Comparison of ENCODE assay signal across 1 cellular context in the genomic region with DNA sequence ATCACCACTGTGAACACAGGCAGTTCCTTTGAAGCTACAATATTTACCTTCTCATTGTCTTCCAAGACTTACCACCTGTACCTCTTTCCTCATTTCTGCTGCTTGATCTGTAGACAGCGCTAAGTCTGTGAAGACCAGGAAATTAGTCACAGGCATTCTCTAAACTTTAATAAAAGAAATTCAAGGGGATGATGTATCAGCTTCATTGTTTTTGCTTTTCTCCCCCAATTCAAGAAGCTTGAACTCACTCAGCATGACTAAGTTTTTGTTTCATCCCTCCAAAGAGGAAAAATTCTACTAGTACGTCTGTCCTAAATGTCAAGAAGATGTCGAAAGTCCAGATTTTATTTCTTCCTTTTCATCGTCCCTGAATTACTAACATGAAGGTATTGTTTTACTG.
TF ChIP-seq lines count a peak whose summit lies in the region.

No MANE protein-coding gene starts in this region.

TF ChIP-seq in SK-N-SH, 30 proteins besides CTCF, POLR2A, EP300 and RAD21 (continued from another document):
- TF ChIP-seq, protein P1, sequence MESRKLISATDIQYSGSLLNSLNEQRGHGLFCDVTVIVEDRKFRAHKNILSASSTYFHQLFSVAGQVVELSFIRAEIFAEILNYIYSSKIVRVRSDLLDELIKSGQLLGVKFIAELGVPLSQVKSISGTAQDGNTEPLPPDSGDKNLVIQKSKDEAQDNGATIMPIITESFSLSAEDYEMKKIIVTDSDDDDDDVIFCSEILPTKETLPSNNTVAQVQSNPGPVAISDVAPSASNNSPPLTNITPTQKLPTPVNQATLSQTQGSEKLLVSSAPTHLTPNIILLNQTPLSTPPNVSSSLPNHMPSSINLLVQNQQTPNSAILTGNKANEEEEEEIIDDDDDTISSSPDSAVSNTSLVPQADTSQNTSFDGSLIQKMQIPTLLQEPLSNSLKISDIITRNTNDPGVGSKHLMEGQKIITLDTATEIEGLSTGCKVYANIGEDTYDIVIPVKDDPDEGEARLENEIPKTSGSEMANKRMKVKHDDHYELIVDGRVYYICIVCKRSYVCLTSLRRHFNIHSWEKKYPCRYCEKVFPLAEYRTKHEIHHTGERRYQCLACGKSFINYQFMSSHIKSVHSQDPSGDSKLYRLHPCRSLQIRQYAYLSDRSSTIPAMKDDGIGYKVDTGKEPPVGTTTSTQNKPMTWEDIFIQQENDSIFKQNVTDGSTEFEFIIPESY (IDR thresholded peaks at IDR 0.05; ENCODE audit: borderline replicate concordance, low read depth), result no peak
- TF ChIP-seq GABPA (IDR thresholded peaks at IDR 0.05; ENCODE audit: low read depth), result no peak
- TF ChIP-seq NRF1 (IDR thresholded peaks at IDR 0.05; ENCODE audit: low read depth, low read length), result no peak
- TF ChIP-seq, protein P2, sequence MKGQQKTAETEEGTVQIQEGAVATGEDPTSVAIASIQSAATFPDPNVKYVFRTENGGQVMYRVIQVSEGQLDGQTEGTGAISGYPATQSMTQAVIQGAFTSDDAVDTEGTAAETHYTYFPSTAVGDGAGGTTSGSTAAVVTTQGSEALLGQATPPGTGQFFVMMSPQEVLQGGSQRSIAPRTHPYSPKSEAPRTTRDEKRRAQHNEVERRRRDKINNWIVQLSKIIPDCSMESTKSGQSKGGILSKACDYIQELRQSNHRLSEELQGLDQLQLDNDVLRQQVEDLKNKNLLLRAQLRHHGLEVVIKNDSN (IDR thresholded peaks at IDR 0.05; ENCODE audit: borderline replicate concordance, low read depth), result no peak
- no peak for TF ChIP-seq YY1 (IDR thresholded peaks at IDR 0.05; ENCODE audit: low read depth)
- no peak for TF ChIP-seq RFX5 (IDR thresholded peaks at IDR 0.05; ENCODE audit: low read length)
- TF ChIP-seq, protein P3, sequence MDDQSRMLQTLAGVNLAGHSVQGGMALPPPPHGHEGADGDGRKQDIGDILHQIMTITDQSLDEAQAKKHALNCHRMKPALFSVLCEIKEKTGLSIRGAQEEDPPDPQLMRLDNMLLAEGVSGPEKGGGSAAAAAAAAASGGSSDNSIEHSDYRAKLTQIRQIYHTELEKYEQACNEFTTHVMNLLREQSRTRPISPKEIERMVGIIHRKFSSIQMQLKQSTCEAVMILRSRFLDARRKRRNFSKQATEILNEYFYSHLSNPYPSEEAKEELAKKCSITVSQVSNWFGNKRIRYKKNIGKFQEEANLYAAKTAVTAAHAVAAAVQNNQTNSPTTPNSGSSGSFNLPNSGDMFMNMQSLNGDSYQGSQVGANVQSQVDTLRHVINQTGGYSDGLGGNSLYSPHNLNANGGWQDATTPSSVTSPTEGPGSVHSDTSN (IDR thresholded peaks at IDR 0.05), result no peak
- no peak for TF ChIP-seq GATA2 (CRISPR knock-in tag; IDR thresholded peaks at IDR 0.05)
- no peak for TF ChIP-seq FOSL2 (IDR thresholded peaks at IDR 0.05; ENCODE audit: borderline replicate concordance, low read depth)
- TF ChIP-seq, protein P4, sequence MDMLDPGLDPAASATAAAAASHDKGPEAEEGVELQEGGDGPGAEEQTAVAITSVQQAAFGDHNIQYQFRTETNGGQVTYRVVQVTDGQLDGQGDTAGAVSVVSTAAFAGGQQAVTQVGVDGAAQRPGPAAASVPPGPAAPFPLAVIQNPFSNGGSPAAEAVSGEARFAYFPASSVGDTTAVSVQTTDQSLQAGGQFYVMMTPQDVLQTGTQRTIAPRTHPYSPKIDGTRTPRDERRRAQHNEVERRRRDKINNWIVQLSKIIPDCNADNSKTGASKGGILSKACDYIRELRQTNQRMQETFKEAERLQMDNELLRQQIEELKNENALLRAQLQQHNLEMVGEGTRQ (IDR thresholded peaks at IDR 0.05; ENCODE audit: borderline replicate concordance, low read depth, low read length), result no peak
- TF ChIP-seq TAF1 (IDR thresholded peaks at IDR 0.05; ENCODE audit: borderline replicate concordance, low read depth, low read length), result no peak
- no peak for TF ChIP-seq CHD2 (IDR thresholded peaks at IDR 0.05; ENCODE audit: low read length, partially characterized antibody)
- TF ChIP-seq RXRA (IDR thresholded peaks at IDR 0.05; ENCODE audit: borderline replicate concordance, low read depth), result no peak
